Comparison of ENCODE assay signal across 8 cellular contexts in the genomic region with DNA sequence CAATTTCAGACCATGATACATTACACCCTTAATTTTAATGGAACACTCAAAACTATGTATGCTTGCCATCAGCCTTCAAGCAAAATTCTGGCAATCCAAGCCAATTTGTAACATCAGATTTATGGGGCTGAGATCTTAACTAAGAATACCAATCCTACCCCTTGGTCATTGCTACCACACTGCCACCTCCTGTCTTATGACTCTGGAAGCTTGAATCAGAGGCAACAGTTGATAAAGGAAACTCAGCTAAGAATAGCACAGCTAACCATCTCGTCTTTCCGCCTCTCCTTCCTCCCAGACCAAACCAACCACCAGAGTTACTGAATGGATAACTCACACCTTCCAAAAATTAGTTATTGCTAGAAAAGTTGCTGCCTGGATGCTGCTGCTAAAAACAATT. TPM values are rescaled to one million over a fixed set of nuclear protein-coding genes. Genes with fewer than 3 reads are reported as not detected.
DNase-seq lines count a peak whose midpoint lies in the region; ATAC-seq, FAIRE-seq and TF ChIP-seq lines count a peak whose summit lies in the region.

No MANE protein-coding gene starts in this region.

- intact Hi-C loops in right cardiac atrium (cut with DNase I) = loop anchor here in 2 of 4 donors (5.0 kb wide), 2 partner anchors 181 to 186 kb away; no protein-coding TSS in a partner anchor

- peak; percentile 54 for FAIRE-seq in GM12891 (lab: Jason Lieb, UNC)

- no peak for TF ChIP-seq POLR2A in GM12891 (IDR thresholded peaks at IDR 0.05; ENCODE audit: low read depth, low read length)

- H3K27me3 ChIP-seq in right cardiac atrium (ENCODE audit: control insufficient read depth, insufficient read depth) = peaks cover 7% of the 10 kb centered on the region

- peak; percentile 27; the same call in 1 of the 2 replicates for TF ChIP-seq CTCF in VCaP (conservative IDR thresholded peaks at IDR 0.05)

- no peaks in the 10 kb centered on the region for H3K4me1 ChIP-seq in right cardiac atrium (ENCODE audit: control insufficient read depth, insufficient read depth, low read length)

- H3K27ac ChIP-seq in VCaP = no peak overlapping the region
- no peak overlapping the region for H3K27ac ChIP-seq in right cardiac atrium (ENCODE audit: low read length)

- DNase-seq in A172 (ENCODE audit: low spot score) (peak; percentile 84), GM12891 (ENCODE audit: insufficient read length, low spot score) (no peak), right cardiac atrium (no peak), UCSD-AML1 (lab: John Stamatoyannopoulos, UW; ENCODE audit: unreplicated experiment) (no peak)

- 5% methylated on average over 2 of the region's 2 CpGs for WGBS in right cardiac atrium

- H3K4me3 ChIP-seq in right cardiac atrium (ENCODE audit: low read length) = no peak overlapping the region

- H3K9me3 ChIP-seq in right cardiac atrium (ENCODE audit: control insufficient read depth, low read length) = no peaks in the 10 kb centered on the region

- ATAC-seq in right cardiac atrium = peak; percentile 83 to 87
- no peak for ATAC-seq in GM19328 (IDR thresholded peaks at IDR 0.05; ENCODE audit: unreplicated experiment)
- ATAC-seq in GM19397 (IDR thresholded peaks at IDR 0.05; ENCODE audit: unreplicated experiment) = no peak
- no peak for ATAC-seq in GM18907 (IDR thresholded peaks at IDR 0.05; ENCODE audit: unreplicated experiment)

TF ChIP-seq in GM12891, 5 proteins besides CTCF, POLR2A, EP300 and RAD21:
- TF ChIP-seq POLR2AphosphoS5 (IDR thresholded peaks at IDR 0.05; ENCODE audit: low read depth, low read length) = no peak

RNA-seq across cellular contexts. Expression of gene IGF2BP3, which starts 7.4 kb away (rescaled TPM):
- total RNA-seq in A172 (2014; rRNA removed; shearing (Covaris generic)) = 64.3 and 74.1 TPM in 2 replicates
- 31.3 TPM for polyA plus RNA-seq in GM12891 (2012; ENCODE audit: low read depth, missing spikeins)
- total RNA-seq in right cardiac atrium = under 1 TPM in 2 of 4 donors, not detected in 2; 0.14 to 0.22 TPM
- 0.02 TPM for polyA plus RNA-seq in right cardiac atrium

Comparison
In these comparisons a context has a peak if more than half of its experiments do, and no peak if none do; other contexts are left out.
1. ATAC-seq: peak in right cardiac atrium (2 of 2); none in GM19328 (single experiment), GM19397 (single experiment) and GM18907 (single experiment).
2. RNA of gene IGF2BP3, which starts 7.4 kb away (total RNA-seq): 64.3 to 74.1 TPM in A172; 0.14 to 0.22 TPM in right cardiac atrium; every median in the first group is over 10 times any median in the second.